In genomic region chr5:89308606-89309040, GRCh38 we compare ENCODE assay signal across 1 cellular context.
TF ChIP-seq lines count a peak whose summit lies in the region.

No MANE protein-coding gene starts in this region.

TF ChIP-seq in GM12878, 131 proteins besides CTCF, POLR2A, EP300 and RAD21 (continued from another document and continues in another):
- no peak for TF ChIP-seq ZBTB4 (CRISPR knock-in tag; IDR thresholded peaks at IDR 0.05)
- peak; percentile 98 for TF ChIP-seq FOXM1 (IDR thresholded peaks at IDR 0.05; ENCODE audit: low read depth, low read length)
- TF ChIP-seq MTA2 (IDR thresholded peaks at IDR 0.05; ENCODE audit: low read depth), result peak; percentile 80
- TF ChIP-seq SPI1 (IDR thresholded peaks at IDR 0.05; ENCODE audit: borderline replicate concordance, insufficient read depth, low read depth, low read length), result no peak
- TF ChIP-seq ETV6 (conservative IDR thresholded peaks at IDR 0.05 in 1 of 2, IDR thresholded peaks at IDR 0.05 in 1 of 2; ENCODE audit: borderline replicate concordance in 1 of 2, low read depth in 1 of 2), result peak in 1 of 2 experiments; percentile 85; a peak in 2 of 4 replicates
- TF ChIP-seq SUPT20H (IDR thresholded peaks at IDR 0.05; ENCODE audit: borderline replicate concordance, control insufficient read depth, low read depth, low read length), result no peak
- no peak for TF ChIP-seq ELK1 (IDR thresholded peaks at IDR 0.05; ENCODE audit: low read depth, low read length)
- no peak for TF ChIP-seq KLF5 (IDR thresholded peaks at IDR 0.05; ENCODE audit: partially characterized antibody)
- no peak for TF ChIP-seq RELA (IDR thresholded peaks at IDR 0.05; ENCODE audit: borderline replicate concordance, partially characterized antibody)
- peak; percentile 54 for TF ChIP-seq IKZF1 (conservative IDR thresholded peaks at IDR 0.05)
- TF ChIP-seq WRNIP1 (IDR thresholded peaks at IDR 0.05; ENCODE audit: borderline replicate concordance, low read depth, low read length), result 0 out of 2 replicates have a peak, but pooled peaks have one; percentile 52
- TF ChIP-seq EZH2 (IDR thresholded peaks at IDR 0.05; ENCODE audit: borderline replicate concordance, control insufficient read depth, low read depth, low read length), result no peak
- peak; percentile 92 for TF ChIP-seq TCF7 (IDR thresholded peaks at IDR 0.05; ENCODE audit: borderline replicate concordance)
- TF ChIP-seq SP1 (IDR thresholded peaks at IDR 0.05; ENCODE audit: low read depth, low read length), result peak; percentile 64
- TF ChIP-seq NFXL1 (IDR thresholded peaks at IDR 0.05; ENCODE audit: borderline replicate concordance), result no peak
- TF ChIP-seq NR2C1 (IDR thresholded peaks at IDR 0.05), result no peak
- TF ChIP-seq MEF2B (IDR thresholded peaks at IDR 0.05; ENCODE audit: partially characterized antibody, poor library complexity, severe bottlenecking), result peak; percentile 62
- peak; percentile 50 to 56; a peak in 1 of 4 replicates for TF ChIP-seq BHLHE40 (IDR thresholded peaks at IDR 0.05; ENCODE audit: borderline replicate concordance in 1 of 2, low read depth in 2 of 2, low read length in 1 of 2)
- no peak for TF ChIP-seq ZBTB40 (IDR thresholded peaks at IDR 0.05; ENCODE audit: borderline replicate concordance)
- peak; percentile 54; the same call in 1 of the 2 replicates for TF ChIP-seq MLLT1 (IDR thresholded peaks at IDR 0.05)
- no peak for TF ChIP-seq ZBTB33 (IDR thresholded peaks at IDR 0.05)
- no peak for TF ChIP-seq USF2 (IDR thresholded peaks at IDR 0.05; ENCODE audit: borderline replicate concordance, low read depth, low read length)
- no peak for TF ChIP-seq TARDBP (IDR thresholded peaks at IDR 0.05; ENCODE audit: borderline replicate concordance)
- peak; percentile 92 for TF ChIP-seq PBX3 (IDR thresholded peaks at IDR 0.05; ENCODE audit: insufficient replicate concordance, low read depth, low read length)
- peak; percentile 51; the same call in 1 of the 2 replicates for TF ChIP-seq RELB (IDR thresholded peaks at IDR 0.05; ENCODE audit: low read depth)
- TF ChIP-seq ATF2 (IDR thresholded peaks at IDR 0.05; ENCODE audit: low read length), result peak; percentile 94
- peak; percentile 99 for TF ChIP-seq NFIC (IDR thresholded peaks at IDR 0.05; ENCODE audit: low read depth, low read length)
- TF ChIP-seq TBL1XR1 (IDR thresholded peaks at IDR 0.05; ENCODE audit: low read depth, low read length), result peak; percentile 85
- no peak for TF ChIP-seq NRF1 (conservative IDR thresholded peaks at IDR 0.05; ENCODE audit: low read depth, low read length)
- TF ChIP-seq ZNF217 (IDR thresholded peaks at IDR 0.05), result no peak; the same call in none of the 2 replicates
- TF ChIP-seq BMI1 (IDR thresholded peaks at IDR 0.05; ENCODE audit: borderline replicate concordance), result no peak
- peak; percentile 44; the same call in 1 of the 2 replicates for TF ChIP-seq TAF1 (IDR thresholded peaks at IDR 0.05; ENCODE audit: borderline replicate concordance, low read depth, low read length)
- TF ChIP-seq POLR2AphosphoS2 (IDR thresholded peaks at IDR 0.05; ENCODE audit: low read depth, low read length), result no peak
- TF ChIP-seq KAT2A (conservative IDR thresholded peaks at IDR 0.05; ENCODE audit: control insufficient read depth, low read depth, low read length), result no peak
- peak; percentile 42; the same call in 1 of the 2 replicates for TF ChIP-seq GABPA (IDR thresholded peaks at IDR 0.05; ENCODE audit: low read depth)
- TF ChIP-seq SKIL (IDR thresholded peaks at IDR 0.05; ENCODE audit: low read depth, poor library complexity, severe bottlenecking), result peak; percentile 77
- peak; percentile 89 for TF ChIP-seq JUNB (IDR thresholded peaks at IDR 0.05)
- TF ChIP-seq HDAC2 (IDR thresholded peaks at IDR 0.05), result no peak
- peak; percentile 82 for TF ChIP-seq NR2F1 (conservative IDR thresholded peaks at IDR 0.05)
- TF ChIP-seq NR2C2 (IDR thresholded peaks at IDR 0.05; ENCODE audit: borderline replicate concordance, control insufficient read depth, insufficient read length, low read depth), result no peak
